2 cellular contexts compared by ENCODE assay signal in the genomic region with DNA sequence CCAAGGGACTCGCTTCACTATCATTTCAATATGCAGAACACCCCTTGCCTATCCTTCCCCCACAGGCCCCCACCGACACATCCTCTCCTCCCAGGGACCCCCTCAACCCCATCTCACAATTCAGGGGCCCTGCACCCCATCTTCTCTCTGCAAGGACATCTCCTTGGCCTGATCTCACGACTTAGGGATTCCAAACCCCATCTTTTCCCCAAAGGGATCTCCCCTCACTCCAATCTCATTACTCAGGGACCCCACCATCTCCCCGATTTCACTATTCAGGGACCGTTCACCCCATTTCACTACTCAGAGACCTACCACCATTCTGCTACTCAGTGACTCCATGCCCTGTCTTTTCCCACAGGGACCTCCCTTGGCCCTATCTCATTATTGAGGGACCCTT.
TF ChIP-seq lines count a peak whose summit lies in the region.

No MANE protein-coding gene starts in this region.

TF ChIP-seq in SK-N-SH, 30 proteins besides CTCF, POLR2A, EP300 and RAD21 (continued from another document):
- no peak for TF ChIP-seq ZBTB33 (IDR thresholded peaks at IDR 0.05; ENCODE audit: borderline replicate concordance, low read depth)
- TF ChIP-seq RXRA (IDR thresholded peaks at IDR 0.05; ENCODE audit: borderline replicate concordance, low read depth) = no peak
- TF ChIP-seq FOXM1 (IDR thresholded peaks at IDR 0.05; ENCODE audit: low read depth) = no peak
- TF ChIP-seq SMC3 (IDR thresholded peaks at IDR 0.05; ENCODE audit: low read depth, low read length) = no peak
- no peak for TF ChIP-seq EZH2phosphoT487 (IDR thresholded peaks at IDR 0.05; ENCODE audit: borderline replicate concordance, low read depth)
- TF ChIP-seq TCF12 (IDR thresholded peaks at IDR 0.05) = no peak
- TF ChIP-seq CHD2 (IDR thresholded peaks at IDR 0.05; ENCODE audit: low read length, partially characterized antibody) = no peak
- TF ChIP-seq, protein P1, sequence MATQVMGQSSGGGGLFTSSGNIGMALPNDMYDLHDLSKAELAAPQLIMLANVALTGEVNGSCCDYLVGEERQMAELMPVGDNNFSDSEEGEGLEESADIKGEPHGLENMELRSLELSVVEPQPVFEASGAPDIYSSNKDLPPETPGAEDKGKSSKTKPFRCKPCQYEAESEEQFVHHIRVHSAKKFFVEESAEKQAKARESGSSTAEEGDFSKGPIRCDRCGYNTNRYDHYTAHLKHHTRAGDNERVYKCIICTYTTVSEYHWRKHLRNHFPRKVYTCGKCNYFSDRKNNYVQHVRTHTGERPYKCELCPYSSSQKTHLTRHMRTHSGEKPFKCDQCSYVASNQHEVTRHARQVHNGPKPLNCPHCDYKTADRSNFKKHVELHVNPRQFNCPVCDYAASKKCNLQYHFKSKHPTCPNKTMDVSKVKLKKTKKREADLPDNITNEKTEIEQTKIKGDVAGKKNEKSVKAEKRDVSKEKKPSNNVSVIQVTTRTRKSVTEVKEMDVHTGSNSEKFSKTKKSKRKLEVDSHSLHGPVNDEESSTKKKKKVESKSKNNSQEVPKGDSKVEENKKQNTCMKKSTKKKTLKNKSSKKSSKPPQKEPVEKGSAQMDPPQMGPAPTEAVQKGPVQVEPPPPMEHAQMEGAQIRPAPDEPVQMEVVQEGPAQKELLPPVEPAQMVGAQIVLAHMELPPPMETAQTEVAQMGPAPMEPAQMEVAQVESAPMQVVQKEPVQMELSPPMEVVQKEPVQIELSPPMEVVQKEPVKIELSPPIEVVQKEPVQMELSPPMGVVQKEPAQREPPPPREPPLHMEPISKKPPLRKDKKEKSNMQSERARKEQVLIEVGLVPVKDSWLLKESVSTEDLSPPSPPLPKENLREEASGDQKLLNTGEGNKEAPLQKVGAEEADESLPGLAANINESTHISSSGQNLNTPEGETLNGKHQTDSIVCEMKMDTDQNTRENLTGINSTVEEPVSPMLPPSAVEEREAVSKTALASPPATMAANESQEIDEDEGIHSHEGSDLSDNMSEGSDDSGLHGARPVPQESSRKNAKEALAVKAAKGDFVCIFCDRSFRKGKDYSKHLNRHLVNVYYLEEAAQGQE (IDR thresholded peaks at IDR 0.05; ENCODE audit: low read depth, low read length) = no peak
- TF ChIP-seq NFIC (IDR thresholded peaks at IDR 0.05; ENCODE audit: borderline replicate concordance) = no peak
- no peak for TF ChIP-seq MXI1 (IDR thresholded peaks at IDR 0.05; ENCODE audit: low read depth, low read length)
- TF ChIP-seq GATA2 (CRISPR knock-in tag; IDR thresholded peaks at IDR 0.05) = no peak
- TF ChIP-seq SIN3A (IDR thresholded peaks at IDR 0.05; ENCODE audit: borderline replicate concordance, low read depth, low read length) = no peak
- no peak for TF ChIP-seq USF1 (IDR thresholded peaks at IDR 0.05; ENCODE audit: borderline replicate concordance, low read depth)
- no peak for TF ChIP-seq USF2 (IDR thresholded peaks at IDR 0.05; ENCODE audit: borderline replicate concordance, low read depth, low read length)

TF ChIP-seq in SK-N-SH treated with all-trans-retinoic acid at 6 μM for 48 hours, 23 proteins besides CTCF, POLR2A, EP300 and RAD21 (continued from another document):
- no peak for TF ChIP-seq CSRNP3 (CRISPR knock-in tag; IDR thresholded peaks at IDR 0.05)
- TF ChIP-seq TCF4 (CRISPR knock-in tag; IDR thresholded peaks at IDR 0.05; ENCODE audit: borderline replicate concordance) = no peak
- no peak for TF ChIP-seq ZNF8 (CRISPR knock-in tag; IDR thresholded peaks at IDR 0.05)
- no peak for TF ChIP-seq PPARA (CRISPR knock-in tag; IDR thresholded peaks at IDR 0.05; ENCODE audit: borderline replicate concordance)
- no peak for TF ChIP-seq BACH2 (CRISPR knock-in tag; IDR thresholded peaks at IDR 0.05; ENCODE audit: borderline replicate concordance)
- no peak for TF ChIP-seq ZNF70 (CRISPR knock-in tag; IDR thresholded peaks at IDR 0.05)
- TF ChIP-seq ESRRG (CRISPR knock-in tag; IDR thresholded peaks at IDR 0.05) = no peak
- no peak for TF ChIP-seq CREB5 (CRISPR knock-in tag; IDR thresholded peaks at IDR 0.05; ENCODE audit: low read depth)
- TF ChIP-seq ZNF565 (CRISPR knock-in tag; conservative IDR thresholded peaks at IDR 0.05; ENCODE audit: low read depth) = no peak
- no peak for TF ChIP-seq ZC3H10 (CRISPR knock-in tag; IDR thresholded peaks at IDR 0.05)
- no peak for TF ChIP-seq OSR1 (CRISPR knock-in tag; IDR thresholded peaks at IDR 0.05)
- no peak for TF ChIP-seq TOX (CRISPR knock-in tag; IDR thresholded peaks at IDR 0.05; ENCODE audit: borderline replicate concordance)
- TF ChIP-seq ISL1 (CRISPR knock-in tag; IDR thresholded peaks at IDR 0.05) = no peak
